In the genomic region with DNA sequence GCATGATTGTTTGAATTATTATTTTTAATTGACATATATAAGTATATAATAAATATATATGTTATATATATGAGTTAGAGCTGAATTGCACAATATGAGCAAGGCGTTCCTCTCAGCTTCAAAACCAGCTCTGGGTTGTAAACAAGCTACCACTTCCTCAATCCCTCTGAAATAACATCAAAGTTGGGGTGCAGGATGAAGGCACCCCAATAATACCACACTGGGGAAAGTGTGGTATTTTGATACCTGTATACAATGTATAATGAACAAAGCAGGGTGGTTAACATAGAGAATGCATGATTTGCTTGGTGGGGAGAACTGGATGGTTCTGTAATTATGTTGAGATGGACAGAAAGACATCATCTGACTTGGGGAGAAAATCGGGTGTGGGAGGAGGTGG, we compare ENCODE assay signal across 14 cellular contexts. TPM values are rescaled to one million over a fixed set of nuclear protein-coding genes. Genes with fewer than 3 reads are reported as not detected.
A peak's percentile ranks its signal among the peaks of the same experiment; 100 is the strongest.
DNase-seq lines count a peak whose midpoint lies in the region; ATAC-seq and TF ChIP-seq lines count a peak whose summit lies in the region.
"Had no signal": no experiment of that assay in that cellular context is flagged by ENCODE, and none has a peak within 500 bp of the region (broad histone marks: within the 10 kb centered on the region; RNA-seq: fewer than 3 reads in every experiment).

No MANE protein-coding gene starts in this region.

- H3K27ac ChIP-seq in tibial artery, result no peak overlapping the region
- H3K27ac ChIP-seq: A549 had no signal

- peak overlapping the region; percentile 91 for H3K27ac Mint-ChIP-seq in activated CD4-positive, alpha-beta T cell treated with anti-CD3 and anti-CD28 coated beads, Interleukin-2, amount 10 ng/mL, durations not matched to agents 24 days and 14 days
- H3K27ac Mint-ChIP-seq in T-helper 17 cell, result peak overlapping the region; percentile 96
- no peak overlapping the region for H3K27ac Mint-ChIP-seq in endothelial cell (ENCODE audit: unreplicated experiment)
- H3K27ac Mint-ChIP-seq in stimulated activated naive B cell treated with anti-CD40 and anti-IgM and Interleukin-4, amounts not matched to agents 10 μg/mL and 1 μg/mL and 100 μg/mL, for 72 hours, result peak overlapping the region; percentile 53

- H3K4me3 Mint-ChIP-seq in activated CD4-positive, alpha-beta T cell treated with anti-CD3 and anti-CD28 coated beads, Interleukin-2, amount 10 ng/mL, durations not matched to agents 24 days and 14 days, result peak overlapping the region; percentile 93
- H3K4me3 Mint-ChIP-seq in T-helper 17 cell (peak overlapping the region; percentile 99), endothelial cell (ENCODE audit: unreplicated experiment) (peak overlapping the region; percentile 2)
- peak overlapping the region; percentile 88 to 92 for H3K4me3 Mint-ChIP-seq in stimulated activated naive B cell treated with anti-CD40 and anti-IgM and Interleukin-4, amounts not matched to agents 10 μg/mL and 1 μg/mL and 100 μg/mL, for 72 hours

- no peaks in the 10 kb centered on the region for H3K9me3 Mint-ChIP-seq in activated CD4-positive, alpha-beta T cell treated with anti-CD3 and anti-CD28 coated beads, Interleukin-2, amount 10 ng/mL, durations not matched to agents 24 days and 14 days
- no peaks in the 10 kb centered on the region for H3K9me3 Mint-ChIP-seq in endothelial cell (ENCODE audit: unreplicated experiment)
- H3K9me3 Mint-ChIP-seq in stimulated activated naive B cell treated with anti-CD40 and anti-IgM and Interleukin-4, amounts not matched to agents 10 μg/mL and 1 μg/mL and 100 μg/mL, for 72 hours, result peaks cover 0 to 1% of the 10 kb centered on the region in 2 donors

- H3K36me3 Mint-ChIP-seq in activated CD4-positive, alpha-beta T cell treated with anti-CD3 and anti-CD28 coated beads, Interleukin-2, amount 10 ng/mL, durations not matched to agents 24 days and 14 days (ENCODE audit: low read depth), result peaks cover 30% of the 10 kb centered on the region
- H3K36me3 Mint-ChIP-seq in T-helper 17 cell (ENCODE audit: low read depth) (peaks cover 17% of the 10 kb centered on the region), endothelial cell (ENCODE audit: low read depth, unreplicated experiment) (no peaks in the 10 kb centered on the region)
- peaks cover 2 to 8% of the 10 kb centered on the region in 2 donors for H3K36me3 Mint-ChIP-seq in stimulated activated naive B cell treated with anti-CD40 and anti-IgM and Interleukin-4, amounts not matched to agents 10 μg/mL and 1 μg/mL and 100 μg/mL, for 72 hours

- no peaks in the 10 kb centered on the region for H3K9me3 ChIP-seq in T-helper 17 cell (ENCODE audit: control insufficient read depth, low read length, poor library complexity, severe bottlenecking)
- no peaks in the 10 kb centered on the region for H3K9me3 ChIP-seq in tibial artery
- H3K9me3 ChIP-seq: A549, mucosa of descending colon had no signal

- intact Hi-C loops in activated CD4-positive, alpha-beta T cell treated with anti-CD3 and anti-CD28 coated beads, Interleukin-2, amount 10 ng/mL, durations not matched to agents 24 days and 14 days (cut with micrococcal nuclease), result loop anchor here (2.0 to 5.0 kb wide), 3 partner anchors 30 to 140 kb away; no protein-coding TSS in a partner anchor
- intact Hi-C loops in tibial artery (cut with DNase I; ENCODE audit: low total_unique reads), result loop anchor here (5.0 kb wide), 1 partner anchor 72 kb away; no protein-coding TSS in a partner anchor

- H3K36me3 ChIP-seq in tibial artery, result no peaks in the 10 kb centered on the region

- TF ChIP-seq CTCF in endothelial cell (IDR thresholded peaks at IDR 0.05; ENCODE audit: unreplicated experiment) (no peak), tibial artery (IDR thresholded peaks at IDR 0.05) (no peak)

- no peaks in the 10 kb centered on the region for H3K27me3 Mint-ChIP-seq in activated CD4-positive, alpha-beta T cell treated with anti-CD3 and anti-CD28 coated beads, Interleukin-2, amount 10 ng/mL, durations not matched to agents 24 days and 14 days
- H3K27me3 Mint-ChIP-seq in T-helper 17 cell (no peaks in the 10 kb centered on the region), endothelial cell (ENCODE audit: unreplicated experiment) (peaks cover 8% of the 10 kb centered on the region)
- H3K27me3 Mint-ChIP-seq in stimulated activated naive B cell treated with anti-CD40 and anti-IgM and Interleukin-4, amounts not matched to agents 10 μg/mL and 1 μg/mL and 100 μg/mL, for 72 hours, result no peaks in the 10 kb centered on the region

- ATAC-seq in T-helper 17 cell, result no peak
- no peak for ATAC-seq in stimulated activated naive B cell treated with anti-CD40 and anti-IgM and Interleukin-4, amounts not matched to agents 10 μg/mL and 1 μg/mL and 100 μg/mL, for 72 hours (replicated peaks)
- ATAC-seq: A549 had no signal

- peaks cover 0 to 32% (median 11%) of the 10 kb centered on the region in 4 donors for H3K4me1 ChIP-seq in tibial artery
- H3K4me1 ChIP-seq: A549 had no signal

- DNase-seq in activated CD4-positive, alpha-beta T cell treated with anti-CD3 and anti-CD28 coated beads, Interleukin-2, amount 10 ng/mL, durations not matched to agents 24 days and 14 days, result peak; percentile 83
- DNase-seq in activated CD4-positive, alpha-beta T cell treated with anti-CD3 and anti-CD28 coated beads, Interleukin-2, amount 50 U/mL, for 48 hours, result no peak
- DNase-seq in T-helper 17 cell (no peak), endothelial cell (ENCODE audit: low spot score) (no peak), NCI-H526 treated with DMSO at 0.1 percent for 48 hours (lab: John Stamatoyannopoulos, UW) (no peak), tibial artery (no peak), glomerular visceral epithelial cell (ENCODE audit: extremely low spot score) (no peak)
- DNase-seq in stimulated activated naive B cell treated with anti-CD40 and anti-IgM and Interleukin-4, amounts not matched to agents 10 μg/mL and 1 μg/mL and 100 μg/mL, for 72 hours, result no peak
- DNase-seq: activated gamma-delta T cell treated with Interleukin-2 at 50 U/mL for 16 hours; DMS79; mucosa of descending colon; NCI-H146; NK-92 treated with Interleukin-12 subunit alpha and Interleukin-12 subunit beta, amount 100 ng/mL, for 24 hours had no signal

- H3K4me1 Mint-ChIP-seq in activated CD4-positive, alpha-beta T cell treated with anti-CD3 and anti-CD28 coated beads, Interleukin-2, amount 10 ng/mL, durations not matched to agents 24 days and 14 days, result peaks cover 81% of the 10 kb centered on the region
- H3K4me1 Mint-ChIP-seq in T-helper 17 cell (peaks cover 78% of the 10 kb centered on the region), endothelial cell (ENCODE audit: unreplicated experiment) (peaks cover 14% of the 10 kb centered on the region)
- peaks cover 75 to 94% of the 10 kb centered on the region in 2 donors for H3K4me1 Mint-ChIP-seq in stimulated activated naive B cell treated with anti-CD40 and anti-IgM and Interleukin-4, amounts not matched to agents 10 μg/mL and 1 μg/mL and 100 μg/mL, for 72 hours

- H3K27me3 ChIP-seq in tibial artery, result no peaks in the 10 kb centered on the region

- no peak overlapping the region for H3K4me3 ChIP-seq in tibial artery
- H3K4me3 ChIP-seq: A549 had no signal

RNA-seq across cellular contexts. Expression of gene SORL1, which starts 1.7 kb away (rescaled TPM):
- 28.4 and 30.3 TPM in 2 replicates for total RNA-seq in activated CD4-positive, alpha-beta T cell treated with anti-CD3 and anti-CD28 coated beads, Interleukin-2, amount 10 ng/mL, durations not matched to agents 24 days and 14 days
- total RNA-seq in T-helper 17 cell, result 100 to 1,000 TPM; 273 to 331 TPM
- total RNA-seq in endothelial cell (ENCODE audit: unreplicated experiment), result 4.6 TPM

Comparison
In these comparisons a context has a peak if more than half of its experiments do, and no peak if none do; other contexts are left out.
1. H3K4me3 Mint-ChIP-seq: peak in every context shown above with its lines; median percentile 99 in T-helper 17 cell; 93 in activated CD4-positive, alpha-beta T cell treated with anti-CD3 and anti-CD28 coated beads, Interleukin-2, amount 10 ng/mL, durations not matched to agents 24 days and 14 days; 90 in stimulated activated naive B cell treated with anti-CD40 and anti-IgM and Interleukin-4, amounts not matched to agents 10 μg/mL and 1 μg/mL and 100 μg/mL, for 72 hours; 2 in endothelial cell.